Comparison of ENCODE assay signal across 8 cellular contexts in the genomic region with DNA sequence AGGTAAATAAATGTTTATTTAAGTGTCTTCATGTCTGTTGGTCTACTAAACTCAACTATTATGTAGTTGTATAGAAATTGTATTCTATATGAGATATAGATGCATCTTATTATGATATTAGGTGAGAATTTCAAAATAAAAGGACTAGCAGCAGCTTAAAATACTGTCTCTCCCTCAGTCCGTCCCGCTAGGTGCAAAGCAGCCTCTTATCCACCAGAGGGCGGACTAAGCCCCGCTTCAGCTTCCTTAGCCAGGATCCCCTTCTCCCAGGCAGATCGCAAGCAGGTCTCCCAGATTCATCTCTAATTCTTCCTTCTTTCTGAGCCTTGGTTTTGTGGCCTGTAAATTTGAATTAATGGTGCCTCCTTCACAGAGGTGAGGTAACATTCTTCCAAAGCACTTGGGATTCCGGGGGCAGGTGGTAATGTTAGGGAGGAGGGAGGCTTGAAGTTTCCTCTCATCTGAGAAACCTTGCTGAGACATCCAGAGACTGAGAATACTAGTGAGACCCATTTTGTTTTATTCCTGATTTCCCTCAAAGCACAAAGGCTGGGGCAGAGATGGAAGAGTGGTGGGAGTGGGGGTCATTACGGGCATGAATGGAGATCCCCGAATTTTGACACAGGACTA. TPM values are rescaled to one million over a fixed set of nuclear protein-coding genes. Genes with fewer than 3 reads are reported as not detected.
DNase-seq lines count a peak whose midpoint lies in the region; ATAC-seq, FAIRE-seq and TF ChIP-seq lines count a peak whose summit lies in the region.

No MANE protein-coding gene starts in this region.

- no peak overlapping the region for H3K4me3 Mint-ChIP-seq in activated naive CD4-positive, alpha-beta T cell treated with anti-CD3 and anti-CD28 coated beads, Interleukin-2, amount 10 ng/mL, durations not matched to agents 7 days and 5 days
- no peak overlapping the region for H3K4me3 Mint-ChIP-seq in glutamatergic neuron (ENCODE audit: unreplicated experiment)

- CTCF ChIA-PET in activated naive CD4-positive, alpha-beta T cell treated with anti-CD3 and anti-CD28 coated beads, Interleukin-2, amount 10 ng/mL, durations not matched to agents 7 days and 5 days (lab: Charles Lee): interaction anchor here (0.6 to 6.8 kb wide), 28 partner anchors 9 to 194 kb away, joined by 3 to 83 read pairs (median 4); a partner anchor contains a TSS

- H4K20me1 ChIP-seq in DND-41 (ENCODE audit: insufficient read depth, low read length): no peaks in the 10 kb centered on the region

- no peaks in the 10 kb centered on the region for H3K9me3 Mint-ChIP-seq in activated naive CD4-positive, alpha-beta T cell treated with anti-CD3 and anti-CD28 coated beads, Interleukin-2, amount 10 ng/mL, durations not matched to agents 7 days and 5 days
- peaks cover 2% of the 10 kb centered on the region for H3K9me3 Mint-ChIP-seq in glutamatergic neuron (ENCODE audit: unreplicated experiment)

- no peak overlapping the region for H3K9ac ChIP-seq in DND-41 (ENCODE audit: low read depth, low read length)

- intact Hi-C loops in posterior cingulate gyrus (cut with DNase I): loop anchor here (1.0 kb wide), 1 partner anchor 107 kb away; no protein-coding TSS in a partner anchor

- H3K27ac ChIP-seq in DND-41 (ENCODE audit: low read length): no peak overlapping the region

- peak; percentile 26 for FAIRE-seq in RCC 7860 (lab: Jason Lieb, UNC)

- H3K4me2 ChIP-seq in DND-41 (ENCODE audit: insufficient read depth, low read length): no peak overlapping the region

- no peak overlapping the region for H2AFZ ChIP-seq in DND-41 (ENCODE audit: low read depth, low read length)

- DNase-seq in DND-41: peak; percentile 60
- DNase-seq in HuH-7 (ENCODE audit: low spot score): peak; percentile 59
- peak; percentile 43 for DNase-seq in RCC 7860 (ENCODE audit: low spot score)
- DNase-seq in activated naive CD4-positive, alpha-beta T cell treated with anti-CD3 and anti-CD28 coated beads, Interleukin-2, amount 10 ng/mL, durations not matched to agents 7 days and 5 days: peak; percentile 70
- DNase-seq in glutamatergic neuron: peak; percentile 79
- DNase-seq in posterior cingulate gyrus: peak; percentile 54 to 95 (median 73)
- DNase-seq in central memory CD4-positive, alpha-beta T cell: no peak

- ATAC-seq in DND-41 (ENCODE audit: insufficient read depth, low read depth) (peak; percentile 87), GM21390 (IDR thresholded peaks at IDR 0.05; ENCODE audit: unreplicated experiment) (peak; percentile 81)

- no peaks in the 10 kb centered on the region for H3K36me3 ChIP-seq in DND-41 (ENCODE audit: insufficient read depth, low read length)

- H3K4me1 Mint-ChIP-seq in activated naive CD4-positive, alpha-beta T cell treated with anti-CD3 and anti-CD28 coated beads, Interleukin-2, amount 10 ng/mL, durations not matched to agents 7 days and 5 days: no peaks in the 10 kb centered on the region
- peaks cover 3% of the 10 kb centered on the region for H3K4me1 Mint-ChIP-seq in glutamatergic neuron (ENCODE audit: low read depth, unreplicated experiment)

- H3K79me2 ChIP-seq in DND-41 (ENCODE audit: insufficient read depth, low read length): no peaks in the 10 kb centered on the region

- no peak overlapping the region for H3K4me3 ChIP-seq in DND-41 (ENCODE audit: low read depth in 1 of 2, low read length in 2 of 2)

- peaks cover 34% of the 10 kb centered on the region for H3K27me3 Mint-ChIP-seq in activated naive CD4-positive, alpha-beta T cell treated with anti-CD3 and anti-CD28 coated beads, Interleukin-2, amount 10 ng/mL, durations not matched to agents 7 days and 5 days
- H3K27me3 Mint-ChIP-seq in glutamatergic neuron (ENCODE audit: unreplicated experiment): peaks cover 5% of the 10 kb centered on the region

- no peaks in the 10 kb centered on the region for H3K36me3 Mint-ChIP-seq in activated naive CD4-positive, alpha-beta T cell treated with anti-CD3 and anti-CD28 coated beads, Interleukin-2, amount 10 ng/mL, durations not matched to agents 7 days and 5 days
- H3K36me3 Mint-ChIP-seq in glutamatergic neuron (ENCODE audit: unreplicated experiment): peaks cover 6% of the 10 kb centered on the region

- H3K27ac Mint-ChIP-seq in activated naive CD4-positive, alpha-beta T cell treated with anti-CD3 and anti-CD28 coated beads, Interleukin-2, amount 10 ng/mL, durations not matched to agents 7 days and 5 days: no peak overlapping the region
- no peak overlapping the region for H3K27ac Mint-ChIP-seq in glutamatergic neuron (ENCODE audit: unreplicated experiment)

- H3K9me3 ChIP-seq in DND-41 (ENCODE audit: insufficient read depth, low read length, severe bottlenecking): no peaks in the 10 kb centered on the region

- H3K4me1 ChIP-seq in DND-41 (ENCODE audit: insufficient read depth, low read length): no peaks in the 10 kb centered on the region

- H3K27me3 ChIP-seq in DND-41 (ENCODE audit: insufficient read depth, low read length, poor library complexity): peaks cover 28% of the 10 kb centered on the region

- TF ChIP-seq CTCF in DND-41 (IDR thresholded peaks at IDR 0.05; ENCODE audit: borderline replicate concordance, extremely low read depth, low read length, poor library complexity, severe bottlenecking) (peak; percentile 96), glutamatergic neuron (IDR thresholded peaks at IDR 0.05; ENCODE audit: partially characterized antibody, unreplicated experiment) (peak; percentile 85)

RNA-seq across cellular contexts. Expression of a gene that starts 13.5 kb away (rescaled TPM):
- total RNA-seq in glutamatergic neuron (ENCODE audit: unreplicated experiment): not detected

RNA-seq across cellular contexts. Expression of a gene that starts 27.8 kb away (rescaled TPM):
- total RNA-seq in glutamatergic neuron (ENCODE audit: unreplicated experiment): 0.74 TPM
